ENCODE assay signal across 12 cellular contexts in genomic region chr7:96287168-96287567, GRCh38. TPM values are rescaled to one million over a fixed set of nuclear protein-coding genes. Genes with fewer than 3 reads are reported as not detected.
A peak's percentile ranks its signal among the peaks of the same experiment; 100 is the strongest.
DNase-seq lines count a peak whose midpoint lies in the region; ATAC-seq and TF ChIP-seq lines count a peak whose summit lies in the region.
"Had no signal": no experiment of that assay in that cellular context is flagged by ENCODE, and none has a peak within 500 bp of the region (broad histone marks: within the 10 kb centered on the region; RNA-seq: fewer than 3 reads in every experiment).

No MANE protein-coding gene starts in this region.

- POLR2A ChIA-PET in activated CD4-positive, alpha-beta T cell treated with anti-CD3 and anti-CD28 coated beads for 36 hours (lab: Charles Lee), result no interaction called here
- POLR2A ChIA-PET in PC-9 (lab: Charles Lee; ENCODE audit: unreplicated experiment), result no interaction called here

- H3K4me1 ChIP-seq in PC-9 (replicated peaks; ENCODE audit: insufficient read depth), result no peaks in the 10 kb centered on the region

- H3K27ac ChIP-seq in PC-9, result no peak overlapping the region
- H3K27ac ChIP-seq: thoracic aorta had no signal

- TF ChIP-seq CTCF in natural killer cell (IDR thresholded peaks at IDR 0.05) (no peak), PC-9 (conservative IDR thresholded peaks at IDR 0.05) (no peak)

- peaks cover 14% of the 10 kb centered on the region; the same call in 1 of the 2 replicates for H4K20me1 ChIP-seq in PC-9 (ENCODE audit: insufficient read depth)

- H3K27me3 Mint-ChIP-seq in activated CD4-positive, alpha-beta T cell treated with anti-CD3 and anti-CD28 coated beads for 36 hours, result no peaks in the 10 kb centered on the region
- H3K27me3 Mint-ChIP-seq in natural killer cell (ENCODE audit: low read depth in 2 of 2), result no peaks in the 10 kb centered on the region
- H3K27me3 Mint-ChIP-seq: brain had no signal

- no peaks in the 10 kb centered on the region for H3F3A ChIP-seq in PC-9 (ENCODE audit: insufficient read depth, low read depth)

- no peak for DNase-seq in activated CD4-positive, alpha-beta T cell treated with anti-CD3 and anti-CD28 coated beads for 36 hours
- DNase-seq in activated CD4-positive, alpha-beta T cell treated with anti-CD3 and anti-CD28 coated beads, Interleukin-2, amount 50 U/mL, for 4 hours, result no peak
- DNase-seq in NOMO-1 treated with DMSO at 0.1 percent for 48 hours (lab: John Stamatoyannopoulos, UW; ENCODE audit: unreplicated experiment) (peak; percentile 26), natural killer cell (no peak), PC-9 (no peak), NCI-H2196 (lab: John Stamatoyannopoulos, UW; ENCODE audit: unreplicated experiment) (no peak)
- no peak for DNase-seq in activated CD8-positive, alpha-beta memory T cell treated with anti-CD3 and anti-CD28 coated beads for 24 hours
- DNase-seq: NCI-H187 treated with DMSO at 0.1 percent for 48 hours; stimulated activated CD4-positive, alpha-beta T cell treated with anti-CD3 and anti-CD28 coated beads, Interleukin-4, amount 100 ng/mL, for 24 hours had no signal

- H2AFZ ChIP-seq in PC-9, result no peak overlapping the region

- peak overlapping the region; percentile 29 for H3K27ac Mint-ChIP-seq in activated CD4-positive, alpha-beta T cell treated with anti-CD3 and anti-CD28 coated beads for 36 hours
- peak overlapping the region; percentile 84 to 87 for H3K27ac Mint-ChIP-seq in natural killer cell

- peaks cover 30% of the 10 kb centered on the region for H3K36me3 Mint-ChIP-seq in activated CD4-positive, alpha-beta T cell treated with anti-CD3 and anti-CD28 coated beads for 36 hours (ENCODE audit: low read depth)
- no peaks in the 10 kb centered on the region for H3K36me3 Mint-ChIP-seq in natural killer cell

- CTCF ChIA-PET in activated CD4-positive, alpha-beta T cell treated with anti-CD3 and anti-CD28 coated beads for 36 hours (lab: Charles Lee), result interaction anchor here (1.3 kb wide), 1 partner anchor 26 kb away, joined by 3 read pairs; no protein-coding TSS in a partner anchor
- CTCF ChIA-PET in PC-9 (lab: Charles Lee), result no interaction called here

- BruUV-seq in PC-9 (replicated peaks; lab: Mats Ljungman, UMichigan), result no TSS peak

- peaks cover 37% of the 10 kb centered on the region for H3K79me2 ChIP-seq in PC-9 (ENCODE audit: low read depth)

- no peaks in the 10 kb centered on the region for H3K9me2 ChIP-seq in PC-9 (ENCODE audit: insufficient read depth)

- no peak for ATAC-seq in activated CD4-positive, alpha-beta T cell treated with anti-CD3 and anti-CD28 coated beads for 36 hours
- ATAC-seq in HG02642 (IDR thresholded peaks at IDR 0.05; ENCODE audit: poor library complexity, unreplicated experiment) (peak; percentile 57), natural killer cell (peak in 1 of 3 donors; percentile 30)

- H3K4me3 ChIP-seq in PC-9, result no peak overlapping the region
- H3K4me3 ChIP-seq: thoracic aorta had no signal

- H3K4me1 Mint-ChIP-seq in activated CD4-positive, alpha-beta T cell treated with anti-CD3 and anti-CD28 coated beads for 36 hours, result peaks cover 50% of the 10 kb centered on the region
- peaks cover 59 to 60% of the 10 kb centered on the region in 2 donors for H3K4me1 Mint-ChIP-seq in natural killer cell
- H3K4me1 Mint-ChIP-seq: brain had no signal

- H3K27me3 ChIP-seq in PC-9 (ENCODE audit: insufficient read depth, low read depth), result no peaks in the 10 kb centered on the region

- H3K36me3 ChIP-seq in PC-9 (ENCODE audit: low read depth), result no peaks in the 10 kb centered on the region
- H3K36me3 ChIP-seq: thoracic aorta had no signal

- no peaks in the 10 kb centered on the region for H3K9me3 ChIP-seq in PC-9 (ENCODE audit: insufficient read depth, low read depth)
- H3K9me3 ChIP-seq: thoracic aorta had no signal

- H3K9me3 Mint-ChIP-seq in activated CD4-positive, alpha-beta T cell treated with anti-CD3 and anti-CD28 coated beads for 36 hours (ENCODE audit: low read depth), result peaks cover 6% of the 10 kb centered on the region
- no peaks in the 10 kb centered on the region for H3K9me3 Mint-ChIP-seq in natural killer cell

- H3K4me3 Mint-ChIP-seq in activated CD4-positive, alpha-beta T cell treated with anti-CD3 and anti-CD28 coated beads for 36 hours, result no peak overlapping the region
- no peak overlapping the region for H3K4me3 Mint-ChIP-seq in natural killer cell
- H3K4me3 Mint-ChIP-seq: brain had no signal

- H3K4me2 ChIP-seq in PC-9, result no peak overlapping the region

- intact Hi-C loops in activated CD4-positive, alpha-beta T cell treated with anti-CD3 and anti-CD28 coated beads for 36 hours (cut with DNase I, micrococcal nuclease), result no loop called here
- intact Hi-C loops in natural killer cell (cut with micrococcal nuclease) (no loop called here), PC-9 (cut with micrococcal nuclease; ENCODE audit: unreplicated experiment) (no loop called here)

RNA-seq across cellular contexts. Expression of gene SLC25A13, which starts 34.7 kb away (rescaled TPM):
- total RNA-seq in activated CD4-positive, alpha-beta T cell treated with anti-CD3 and anti-CD28 coated beads for 36 hours, result 10 to 100 TPM; 10.3 to 11.3 TPM
- total RNA-seq in natural killer cell, result 10 to 100 TPM; 16.9 to 20.8 (median 20.5) TPM
- total RNA-seq in PC-9 (2021), result 26.4 and 52.5 TPM in 2 replicates
